9 cellular contexts compared by ENCODE assay signal in genomic region chr2:134782792-134783191, GRCh38. TPM values are rescaled to one million over a fixed set of nuclear protein-coding genes. Genes with fewer than 3 reads are reported as not detected.
DNase-seq lines count a peak whose midpoint lies in the region; ATAC-seq and TF ChIP-seq lines count a peak whose summit lies in the region.
"Had no signal": no experiment of that assay in that cellular context is flagged by ENCODE, and none has a peak within 500 bp of the region (broad histone marks: within the 10 kb centered on the region; RNA-seq: fewer than 3 reads in every experiment).

No MANE protein-coding gene starts in this region.

- TF ChIP-seq CTCF in CD14-positive monocyte (IDR thresholded peaks at IDR 0.05), result peak; percentile 71
- peak; percentile 61 for TF ChIP-seq CTCF in Loucy (conservative IDR thresholded peaks at IDR 0.05; ENCODE audit: low read length)
- peak in 3 of 7 experiments; percentile 11 to 50 (median 30) for TF ChIP-seq CTCF in body of pancreas (IDR thresholded peaks at IDR 0.05)

- H3K36me3 Mint-ChIP-seq in CD14-positive monocyte, result no peaks in the 10 kb centered on the region
- H3K36me3 Mint-ChIP-seq in stimulated activated memory B cell treated with anti-CD40 and anti-IgM and Interleukin-4, amounts not matched to agents 10 μg/mL and 1 μg/mL and 100 μg/mL, for 72 hours, result no peaks in the 10 kb centered on the region
- H3K36me3 Mint-ChIP-seq: activated naive CD8-positive, alpha-beta T cell treated with anti-CD3 and anti-CD28 coated beads, Interleukin-2, amount 10 ng/mL, durations not matched to agents 7 days and 5 days had no signal

- peaks cover 38% of the 10 kb centered on the region for H3K4me1 Mint-ChIP-seq in CD14-positive monocyte
- peaks cover 6% of the 10 kb centered on the region for H3K4me1 Mint-ChIP-seq in stimulated activated memory B cell treated with anti-CD40 and anti-IgM and Interleukin-4, amounts not matched to agents 10 μg/mL and 1 μg/mL and 100 μg/mL, for 72 hours

- peaks cover 0 to 2% (median 0%) of the 10 kb centered on the region in 3 donors for H3K27me3 Mint-ChIP-seq in CD14-positive monocyte (ENCODE audit: low read depth in 3 of 3)
- no peaks in the 10 kb centered on the region for H3K27me3 Mint-ChIP-seq in stimulated activated memory B cell treated with anti-CD40 and anti-IgM and Interleukin-4, amounts not matched to agents 10 μg/mL and 1 μg/mL and 100 μg/mL, for 72 hours

- ATAC-seq in GM19452 (IDR thresholded peaks at IDR 0.05; ENCODE audit: unreplicated experiment) (peak; percentile 74), body of pancreas (peak; percentile 15), GM21737 (IDR thresholded peaks at IDR 0.05; ENCODE audit: unreplicated experiment) (no peak)
- ATAC-seq in stimulated activated memory B cell treated with anti-CD40 and anti-IgM and Interleukin-4, amounts not matched to agents 10 μg/mL and 1 μg/mL and 100 μg/mL, for 72 hours, result peak; percentile 45

- no peaks in the 10 kb centered on the region for H3K9me3 ChIP-seq in Loucy (ENCODE audit: insufficient read depth, low read depth, low read length)
- no peaks in the 10 kb centered on the region for H3K9me3 ChIP-seq in body of pancreas

- no peaks in the 10 kb centered on the region for H3K79me2 ChIP-seq in Loucy (ENCODE audit: insufficient read depth, low read length)

- no peak overlapping the region for H3K27ac ChIP-seq in body of pancreas

- no peaks in the 10 kb centered on the region for H3K9me2 ChIP-seq in Loucy (replicated peaks; ENCODE audit: low read depth, low read length)

- H3K27ac Mint-ChIP-seq in CD14-positive monocyte, result no peak overlapping the region
- no peak overlapping the region for H3K27ac Mint-ChIP-seq in stimulated activated memory B cell treated with anti-CD40 and anti-IgM and Interleukin-4, amounts not matched to agents 10 μg/mL and 1 μg/mL and 100 μg/mL, for 72 hours
- H3K27ac Mint-ChIP-seq: activated naive CD8-positive, alpha-beta T cell treated with anti-CD3 and anti-CD28 coated beads, Interleukin-2, amount 10 ng/mL, durations not matched to agents 7 days and 5 days had no signal

- DNase-seq in CD14-positive monocyte (ENCODE audit: low spot score) (no peak), body of pancreas (peak in 1 of 4 donors; percentile 18), HCEC 1CT (no peak)
- no peak for DNase-seq in activated effector memory CD4-positive, alpha-beta T cell treated with anti-CD3 and anti-CD28 coated beads, Interleukin-2, amount 50 U/mL, for 16 hours
- DNase-seq: activated naive CD8-positive, alpha-beta T cell treated with anti-CD3 and anti-CD28 coated beads, Interleukin-2, amount 10 ng/mL, durations not matched to agents 7 days and 5 days had no signal

- H3K27me3 ChIP-seq in Loucy (ENCODE audit: insufficient read depth, low read length, poor library complexity, severe bottlenecking), result no peaks in the 10 kb centered on the region
- no peaks in the 10 kb centered on the region for H3K27me3 ChIP-seq in body of pancreas

- WGBS in body of pancreas, 2 donors, result 14 to 43% methylated on average over 3 of the region's 3 CpGs

- H3K9ac ChIP-seq in Loucy (ENCODE audit: low read depth, low read length, poor library complexity, severe bottlenecking), result no peak overlapping the region

- no peaks in the 10 kb centered on the region for H3F3A ChIP-seq in Loucy (ENCODE audit: low read depth)

- H3K36me3 ChIP-seq in Loucy (ENCODE audit: insufficient read depth, low read length) (no peaks in the 10 kb centered on the region), body of pancreas (replicated peaks in 1 of 2; ENCODE audit: insufficient read depth in 1 of 2, low read depth in 2 of 2) (no peaks in the 10 kb centered on the region)

- no peak overlapping the region for H3K4me3 Mint-ChIP-seq in CD14-positive monocyte
- H3K4me3 Mint-ChIP-seq in stimulated activated memory B cell treated with anti-CD40 and anti-IgM and Interleukin-4, amounts not matched to agents 10 μg/mL and 1 μg/mL and 100 μg/mL, for 72 hours, result no peak overlapping the region
- H3K4me3 Mint-ChIP-seq: activated naive CD8-positive, alpha-beta T cell treated with anti-CD3 and anti-CD28 coated beads, Interleukin-2, amount 10 ng/mL, durations not matched to agents 7 days and 5 days had no signal

- H3K9me3 Mint-ChIP-seq in CD14-positive monocyte, result peaks cover 0 to 5% (median 3%) of the 10 kb centered on the region in 7 donors
- no peaks in the 10 kb centered on the region for H3K9me3 Mint-ChIP-seq in stimulated activated memory B cell treated with anti-CD40 and anti-IgM and Interleukin-4, amounts not matched to agents 10 μg/mL and 1 μg/mL and 100 μg/mL, for 72 hours
- H3K9me3 Mint-ChIP-seq: activated naive CD8-positive, alpha-beta T cell treated with anti-CD3 and anti-CD28 coated beads, Interleukin-2, amount 10 ng/mL, durations not matched to agents 7 days and 5 days had no signal

- intact Hi-C loops in CD14-positive monocyte (cut with micrococcal nuclease) (no loop called here), body of pancreas (cut with DNase I) (no loop called here)

- TF ChIP-seq POLR2A in body of pancreas (IDR thresholded peaks at IDR 0.05), result no peak

- peaks cover 11% of the 10 kb centered on the region for H3K4me1 ChIP-seq in Loucy (ENCODE audit: insufficient read depth, low read length, poor library complexity, severe bottlenecking)
- H3K4me1 ChIP-seq in body of pancreas, result no peaks in the 10 kb centered on the region

- H2AFZ ChIP-seq in Loucy (ENCODE audit: low read length), result no peak overlapping the region

- H3K4me2 ChIP-seq in Loucy (ENCODE audit: low read depth, low read length, poor library complexity, severe bottlenecking), result no peak overlapping the region

- H3K4me3 ChIP-seq in Loucy (ENCODE audit: low read length, poor library complexity, severe bottlenecking), result no peak overlapping the region
- H3K4me3 ChIP-seq in body of pancreas, result no peak overlapping the region

- no peaks in the 10 kb centered on the region for H4K20me1 ChIP-seq in Loucy (ENCODE audit: insufficient read depth, low read length, poor library complexity, severe bottlenecking)

RNA-seq across cellular contexts. Expression of gene ACMSD, which starts 55.6 kb away (rescaled TPM):
- polyA plus RNA-seq in CD14-positive monocyte, result not detected
- total RNA-seq in body of pancreas, result under 1 TPM in 1 of 2 donors, not detected in 1; 0.52 TPM
- total RNA-seq: activated naive CD8-positive, alpha-beta T cell treated with anti-CD3 and anti-CD28 coated beads, Interleukin-2, amount 10 ng/mL, durations not matched to agents 7 days and 5 days had no signal
